1 cellular context compared by ENCODE assay signal in the genomic region with DNA sequence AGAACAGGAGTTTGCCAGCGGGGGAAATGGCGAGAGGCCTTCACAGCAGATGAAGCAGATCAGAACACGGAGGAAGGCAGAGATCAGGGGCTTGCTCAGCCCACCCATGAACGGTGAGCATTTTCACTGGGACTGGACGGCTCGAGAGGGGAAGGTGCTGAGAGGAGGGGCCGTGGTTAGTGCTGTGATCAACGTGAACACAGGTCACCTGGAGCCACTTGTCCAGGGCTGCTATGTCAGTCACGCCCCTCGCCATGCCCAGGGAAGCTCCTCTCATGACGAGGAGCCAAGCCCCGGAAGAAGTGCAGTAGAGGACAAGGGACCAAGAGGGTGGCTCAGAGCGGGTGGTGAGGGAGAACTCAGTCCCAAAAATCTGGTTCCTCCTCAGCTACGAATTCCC.
TF ChIP-seq lines count a peak whose summit lies in the region.

No MANE protein-coding gene starts in this region.

TF ChIP-seq in IMR-90, 13 proteins besides CTCF, POLR2A, EP300 and RAD21:
- TF ChIP-seq CEBPB (IDR thresholded peaks at IDR 0.05; ENCODE audit: low read depth, low read length) (no peak), RCOR1 (IDR thresholded peaks at IDR 0.05; ENCODE audit: insufficient replicate concordance, low read length) (no peak), FOS (IDR thresholded peaks at IDR 0.05; ENCODE audit: low read depth, low read length) (no peak), MXI1 (IDR thresholded peaks at IDR 0.05; ENCODE audit: borderline replicate concordance, low read depth, low read length) (no peak), MAFK (IDR thresholded peaks at IDR 0.05; ENCODE audit: low read depth, low read length) (no peak), CHD1 (IDR thresholded peaks at IDR 0.05; ENCODE audit: low read depth, low read length) (no peak), SMC3 (IDR thresholded peaks at IDR 0.05; ENCODE audit: low read depth, low read length) (no peak), NFE2L2 (IDR thresholded peaks at IDR 0.05; ENCODE audit: low read depth, low read length) (no peak), BHLHE40 (IDR thresholded peaks at IDR 0.05; ENCODE audit: low read depth, low read length) (no peak), RFX5 (IDR thresholded peaks at IDR 0.05; ENCODE audit: low read depth, low read length) (no peak), MAZ (IDR thresholded peaks at IDR 0.05; ENCODE audit: borderline replicate concordance, low read depth, low read length) (no peak)
- TF ChIP-seq, protein P1, sequence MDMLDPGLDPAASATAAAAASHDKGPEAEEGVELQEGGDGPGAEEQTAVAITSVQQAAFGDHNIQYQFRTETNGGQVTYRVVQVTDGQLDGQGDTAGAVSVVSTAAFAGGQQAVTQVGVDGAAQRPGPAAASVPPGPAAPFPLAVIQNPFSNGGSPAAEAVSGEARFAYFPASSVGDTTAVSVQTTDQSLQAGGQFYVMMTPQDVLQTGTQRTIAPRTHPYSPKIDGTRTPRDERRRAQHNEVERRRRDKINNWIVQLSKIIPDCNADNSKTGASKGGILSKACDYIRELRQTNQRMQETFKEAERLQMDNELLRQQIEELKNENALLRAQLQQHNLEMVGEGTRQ (IDR thresholded peaks at IDR 0.05; ENCODE audit: low read depth, low read length), result no peak
- TF ChIP-seq, protein P2, sequence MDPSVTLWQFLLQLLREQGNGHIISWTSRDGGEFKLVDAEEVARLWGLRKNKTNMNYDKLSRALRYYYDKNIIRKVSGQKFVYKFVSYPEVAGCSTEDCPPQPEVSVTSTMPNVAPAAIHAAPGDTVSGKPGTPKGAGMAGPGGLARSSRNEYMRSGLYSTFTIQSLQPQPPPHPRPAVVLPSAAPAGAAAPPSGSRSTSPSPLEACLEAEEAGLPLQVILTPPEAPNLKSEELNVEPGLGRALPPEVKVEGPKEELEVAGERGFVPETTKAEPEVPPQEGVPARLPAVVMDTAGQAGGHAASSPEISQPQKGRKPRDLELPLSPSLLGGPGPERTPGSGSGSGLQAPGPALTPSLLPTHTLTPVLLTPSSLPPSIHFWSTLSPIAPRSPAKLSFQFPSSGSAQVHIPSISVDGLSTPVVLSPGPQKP (IDR thresholded peaks at IDR 0.05; ENCODE audit: borderline replicate concordance, low read depth, low read length), result no peak
